In genomic region chr5:64074533-64074932, GRCh38 we compare ENCODE assay signal across 8 cellular contexts.
DNase-seq lines count a peak whose midpoint lies in the region; ATAC-seq lines count a peak whose summit lies in the region.

No MANE protein-coding gene starts in this region.

- POLR2A ChIA-PET in naive thymus-derived CD8-positive, alpha-beta T cell (lab: Charles Lee): no interaction called here

- no peaks in the 10 kb centered on the region for H3K4me1 Mint-ChIP-seq in naive thymus-derived CD8-positive, alpha-beta T cell

- no peaks in the 10 kb centered on the region for H3K27me3 Mint-ChIP-seq in naive thymus-derived CD8-positive, alpha-beta T cell

- ATAC-seq in GM19467 (IDR thresholded peaks at IDR 0.05; ENCODE audit: unreplicated experiment) (peak; percentile 74), HG03565 (IDR thresholded peaks at IDR 0.05; ENCODE audit: unreplicated experiment) (peak; percentile 82)
- no peak for ATAC-seq in naive thymus-derived CD8-positive, alpha-beta T cell

- H3K27ac Mint-ChIP-seq in naive thymus-derived CD8-positive, alpha-beta T cell: no peak overlapping the region

- H3K4me3 Mint-ChIP-seq in naive thymus-derived CD8-positive, alpha-beta T cell: no peak overlapping the region

- DNase-seq in EL (peak; percentile 28), SW 1271 (lab: John Stamatoyannopoulos, UW) (peak; percentile 13 to 69), hepatic stellate cell (ENCODE audit: low spot score) (peak; percentile 12), NCI-H1092 (lab: John Stamatoyannopoulos, UW) (no peak)
- DNase-seq in stimulated activated CD4-positive, alpha-beta T cell treated with anti-CD3 and anti-CD28 coated beads, Interleukin-2, amount 100 ng/mL, for 24 hours: no peak
- no peak for DNase-seq in naive thymus-derived CD8-positive, alpha-beta T cell

- no peaks in the 10 kb centered on the region for H3K36me3 Mint-ChIP-seq in naive thymus-derived CD8-positive, alpha-beta T cell

- H3K9me3 Mint-ChIP-seq in naive thymus-derived CD8-positive, alpha-beta T cell: peaks cover 0 to 4% (median 0%) of the 10 kb centered on the region in 9 donors

Comparison
In these comparisons a context has a peak if more than half of its experiments do, and no peak if none do; other contexts are left out.
1. DNase-seq: peak in EL (single experiment), SW 1271 (2 of 2) and hepatic stellate cell (single experiment); none in stimulated activated CD4-positive, alpha-beta T cell treated with anti-CD3 and anti-CD28 coated beads, Interleukin-2, amount 100 ng/mL, for 24 hours (0 of 2), naive thymus-derived CD8-positive, alpha-beta T cell (0 of 10) and NCI-H1092 (single experiment).
2. ATAC-seq: peak in GM19467 (single experiment) and HG03565 (single experiment); none in naive thymus-derived CD8-positive, alpha-beta T cell (0 of 2).